In the genomic region with DNA sequence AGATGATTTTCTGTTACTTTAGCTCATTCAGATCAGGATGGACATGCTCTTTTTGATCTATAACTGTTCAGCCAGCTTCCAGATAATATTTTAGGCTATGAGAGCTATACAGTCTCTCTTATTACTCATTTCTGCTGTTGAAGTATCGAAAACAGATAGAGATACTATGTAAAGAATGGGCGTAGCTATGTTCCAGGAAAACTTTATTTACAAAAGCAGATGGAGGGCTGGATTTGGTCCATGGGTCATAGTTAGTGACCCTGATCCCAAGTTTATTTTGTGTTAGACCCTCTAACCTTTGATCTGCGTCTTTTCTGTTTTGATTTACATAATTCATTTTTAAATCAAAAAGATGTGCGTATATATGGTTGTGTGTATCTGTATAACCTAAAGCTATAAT, we compare ENCODE assay signal across 17 cellular contexts.
DNase-seq lines count a peak whose midpoint lies in the region; ATAC-seq, FAIRE-seq and TF ChIP-seq lines count a peak whose summit lies in the region.
"Had no signal": no experiment of that assay in that cellular context is flagged by ENCODE, and none has a peak within 500 bp of the region (broad histone marks: within the 10 kb centered on the region; RNA-seq: fewer than 3 reads in every experiment).

No MANE protein-coding gene starts in this region.

- TF ChIP-seq EP300 in K562 (IDR thresholded peaks at IDR 0.05; ENCODE audit: low read length): no peak

- no peak for TF ChIP-seq CTCF in K562 (IDR thresholded peaks at IDR 0.05 in 2 of 3, conservative IDR thresholded peaks at IDR 0.05 in 1 of 3; ENCODE audit: insufficient read depth in 2 of 3, low read depth in 1 of 3, low read length in 3 of 3)
- TF ChIP-seq CTCF in mucosa of descending colon (IDR thresholded peaks at IDR 0.05): no peak

- no peaks in the 10 kb centered on the region for H3K79me2 ChIP-seq in K562 (ENCODE audit: control insufficient read depth, insufficient read depth, low read length)

- in situ Hi-C loops in K562 (cut with MboI): loop anchor here (10.0 kb wide), 2 partner anchors 218 to 378 kb away; no protein-coding TSS in a partner anchor

- TF ChIP-seq POLR2A in K562 (conservative IDR thresholded peaks at IDR 0.05) (no peak), GM18505 (IDR thresholded peaks at IDR 0.05; ENCODE audit: borderline replicate concordance, extremely low read depth, insufficient read depth, insufficient read length) (no peak)

- no peak overlapping the region for H3K9ac ChIP-seq in K562 (ENCODE audit: insufficient read depth in 1 of 2, low read depth in 2 of 2, low read length in 2 of 2)
- H3K9ac ChIP-seq: BLaER1 treated with 17β-estradiol and CSF1 and Interleukin-3, amounts not matched to agents 10 nM and 100 nM had no signal

- H3K36me3 ChIP-seq in K562 (ENCODE audit: control insufficient read depth, insufficient read depth, low read length): no peaks in the 10 kb centered on the region
- H3K36me3 ChIP-seq in mucosa of descending colon (ENCODE audit: low read depth): no peaks in the 10 kb centered on the region

- H3K4me1 ChIP-seq in K562 (replicated peaks in 1 of 2; ENCODE audit: control insufficient read depth in 2 of 2, insufficient read depth in 2 of 2, low read length in 2 of 2) (no peaks in the 10 kb centered on the region), mucosa of descending colon (ENCODE audit: low read depth) (no peaks in the 10 kb centered on the region)
- H3K4me1 ChIP-seq: BLaER1 treated with 17β-estradiol and CSF1 and Interleukin-3, amounts not matched to agents 10 nM and 100 nM had no signal

- DNase-seq in K562 (ENCODE audit: extremely low read depth in 1 of 4, low spot score in 3 of 4): no peak
- peak; percentile 13 for DNase-seq in fibroblast of peridontal ligament (ENCODE audit: extremely low read depth)
- DNase-seq in mucosa of descending colon: no peak
- DNase-seq in foreskin melanocyte: no peak
- DNase-seq: Calu3; CD8-positive, alpha-beta T cell; DMS53; GOT3; H7; KG1 had no signal

- no peak overlapping the region for H2AFZ ChIP-seq in K562 (ENCODE audit: low read depth, low read length)

- H3K9me3 ChIP-seq in K562 (replicated peaks; ENCODE audit: control insufficient read depth, insufficient read depth, low read depth, low read length) (no peaks in the 10 kb centered on the region), mucosa of descending colon (no peaks in the 10 kb centered on the region)

- peak overlapping the region; percentile 52 for H3K27ac ChIP-seq in angular gyrus (ENCODE audit: low read depth, low read length)
- no peak overlapping the region for H3K27ac ChIP-seq in K562 (ENCODE audit: extremely low read depth, low read depth, low read length)
- H3K27ac ChIP-seq: BLaER1 treated with 17β-estradiol and CSF1 and Interleukin-3, amounts not matched to agents 10 nM and 100 nM; HL-60 had no signal

- no peak for ATAC-seq in K562
- peak; percentile 40 for ATAC-seq in mucosa of descending colon
- no peak for ATAC-seq in GM18505 (IDR thresholded peaks at IDR 0.05; ENCODE audit: unreplicated experiment)
- no peak for ATAC-seq in HG02642 (IDR thresholded peaks at IDR 0.05; ENCODE audit: poor library complexity, unreplicated experiment)
- ATAC-seq: CD8-positive, alpha-beta T cell; HCT116 had no signal

- FAIRE-seq in K562 (lab: Jason Lieb, UNC): no peak
- FAIRE-seq: G401.6 had no signal

- H4K20me1 ChIP-seq in K562 (replicated peaks; ENCODE audit: control insufficient read depth, insufficient read depth, low read length): no peaks in the 10 kb centered on the region
- H4K20me1 ChIP-seq: BLaER1 treated with 17β-estradiol and CSF1 and Interleukin-3, amounts not matched to agents 10 nM and 100 nM had no signal

- WGBS in K562 (ENCODE audit: insufficient coverage, low coverage, missing lambda C conversion rate): 68% methylated on average over 4 of the region's 4 CpGs

- intact Hi-C loops in K562 (cut with micrococcal nuclease) (no loop called here), mucosa of descending colon (cut with DNase I, micrococcal nuclease) (no loop called here)

- BruUV-seq in K562 (replicated peaks; lab: Mats Ljungman, UMichigan): no TSS peak

- POLR2A ChIA-PET in K562 (lab: Yijun Ruan, JAX): no interaction called here

- no peaks in the 10 kb centered on the region for H3K27me3 ChIP-seq in K562 (ENCODE audit: control insufficient read depth in 2 of 2, insufficient read depth in 2 of 2, low read length in 2 of 2)
- H3K27me3 ChIP-seq: BLaER1 treated with 17β-estradiol and CSF1 and Interleukin-3, amounts not matched to agents 10 nM and 100 nM had no signal

- CTCF ChIA-PET in K562 (lab: Yijun Ruan, JAX; ENCODE audit: low intra/inter-chr PET ratio): no interaction called here

- no peaks in the 10 kb centered on the region for H3K9me1 ChIP-seq in K562 (ENCODE audit: control insufficient read depth, insufficient read depth, low read length)

- no peak for TF ChIP-seq RAD21 in K562 (CRISPR knock-in tag; conservative IDR thresholded peaks at IDR 0.05 in 1 of 2, IDR thresholded peaks at IDR 0.05 in 1 of 2)

- no peak overlapping the region for H3K4me2 ChIP-seq in K562 (ENCODE audit: insufficient read depth, low read length)
- H3K4me2 ChIP-seq: BLaER1 treated with 17β-estradiol and CSF1 and Interleukin-3, amounts not matched to agents 10 nM and 100 nM had no signal

- H3K4me3 ChIP-seq in K562 (no peak overlapping the region), mucosa of descending colon (no peak overlapping the region)
- H3K4me3 ChIP-seq: BLaER1 treated with 17β-estradiol and CSF1 and Interleukin-3, amounts not matched to agents 10 nM and 100 nM had no signal

TF ChIP-seq in K562, 482 proteins besides CTCF, POLR2A, EP300 and RAD21 (continues in another document):
- TF ChIP-seq ATF7 (IDR thresholded peaks at IDR 0.05) (no peak), PHB2 (IDR thresholded peaks at IDR 0.05; ENCODE audit: low read depth) (no peak), TFAP4 (CRISPR knock-in tag; IDR thresholded peaks at IDR 0.05; ENCODE audit: borderline replicate concordance) (no peak)
- TF ChIP-seq, protein P1, sequence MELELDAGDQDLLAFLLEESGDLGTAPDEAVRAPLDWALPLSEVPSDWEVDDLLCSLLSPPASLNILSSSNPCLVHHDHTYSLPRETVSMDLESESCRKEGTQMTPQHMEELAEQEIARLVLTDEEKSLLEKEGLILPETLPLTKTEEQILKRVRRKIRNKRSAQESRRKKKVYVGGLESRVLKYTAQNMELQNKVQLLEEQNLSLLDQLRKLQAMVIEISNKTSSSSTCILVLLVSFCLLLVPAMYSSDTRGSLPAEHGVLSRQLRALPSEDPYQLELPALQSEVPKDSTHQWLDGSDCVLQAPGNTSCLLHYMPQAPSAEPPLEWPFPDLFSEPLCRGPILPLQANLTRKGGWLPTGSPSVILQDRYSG (tag; conservative IDR thresholded peaks at IDR 0.05; ENCODE audit: low read depth): no peak
